ENCODE assay signal across 17 cellular contexts in the genomic region with DNA sequence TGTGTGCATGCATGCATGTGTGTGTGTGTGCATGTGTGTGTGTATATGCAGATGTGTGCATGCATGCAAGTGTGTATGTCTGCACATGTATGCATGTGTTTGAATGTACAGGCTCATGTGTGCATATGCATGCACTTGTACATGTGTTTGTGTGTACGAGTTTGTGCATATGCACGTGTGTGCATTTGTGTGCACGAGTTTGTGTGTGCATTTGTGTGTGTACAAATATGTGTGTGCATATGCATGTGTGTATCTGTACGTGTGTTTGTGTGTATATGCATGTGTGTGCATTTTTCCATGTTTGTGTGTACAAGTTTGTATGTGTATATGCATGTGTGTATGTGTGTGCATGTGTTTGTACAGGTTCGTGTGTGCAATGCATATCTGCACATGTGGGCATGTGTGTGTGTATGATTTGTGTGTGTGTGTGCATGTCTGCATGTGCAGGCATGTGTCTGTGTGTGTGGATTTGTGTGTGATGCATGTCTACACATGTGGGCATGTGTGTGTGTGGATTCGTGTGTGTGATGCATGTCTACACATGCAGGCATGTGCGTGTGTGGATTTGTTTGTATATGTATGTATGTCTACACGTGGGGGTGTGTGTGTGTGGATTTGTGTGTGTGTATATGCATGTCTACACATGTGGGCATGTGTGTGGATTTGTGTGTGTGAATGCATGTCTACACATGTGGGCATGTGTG. TPM values are rescaled to one million over a fixed set of nuclear protein-coding genes. Genes with fewer than 3 reads are reported as not detected.
DNase-seq lines count a peak whose midpoint lies in the region; ATAC-seq, FAIRE-seq and TF ChIP-seq lines count a peak whose summit lies in the region.
"Had no signal": no experiment of that assay in that cellular context is flagged by ENCODE, and none has a peak within 500 bp of the region (broad histone marks: within the 10 kb centered on the region; RNA-seq: fewer than 3 reads in every experiment).

No MANE protein-coding gene starts in this region.

- CTCF ChIA-PET in HepG2 (lab: Yijun Ruan, JAX; ENCODE audit: low intra/inter-chr PET ratio, low total read pairs) = no interaction called here

- TF ChIP-seq POLR2A in HepG2 (IDR thresholded peaks at IDR 0.05; ENCODE audit: insufficient read depth in 1 of 2, low read depth in 2 of 2, low read length in 2 of 2) = no peak
- no peak for TF ChIP-seq POLR2A in right lobe of liver (IDR thresholded peaks at IDR 0.05)
- no peak for TF ChIP-seq POLR2A in sigmoid colon (IDR thresholded peaks at IDR 0.05)

- ATAC-seq in HepG2 = no peak
- no peak for ATAC-seq in right lobe of liver

- H2AFZ ChIP-seq in HepG2 (ENCODE audit: low read length) = no peak overlapping the region
- H2AFZ ChIP-seq: GM23248 had no signal

- no peaks in the 10 kb centered on the region for H3K4me1 Mint-ChIP-seq in progenitor cell of endocrine pancreas (ENCODE audit: low read depth)

- TF ChIP-seq CTCF in HepG2 (CRISPR knock-in tag; IDR thresholded peaks at IDR 0.05) (no peak), right lobe of liver (IDR thresholded peaks at IDR 0.05) (no peak), kidney (IDR thresholded peaks at IDR 0.05; ENCODE audit: borderline replicate concordance, extremely low read depth, insufficient read depth) (no peak), progenitor cell of endocrine pancreas (IDR thresholded peaks at IDR 0.05; ENCODE audit: unreplicated experiment) (no peak), GM20000 (IDR thresholded peaks at IDR 0.05; ENCODE audit: extremely low read depth, missing control alignments) (no peak), sigmoid colon (IDR thresholded peaks at IDR 0.05) (no peak)

- in situ Hi-C loops in HepG2 (cut with HindIII; ENCODE audit: extremely low pct_ligation_motif_present, low pct_unique_long_range_greater_than_20kb) = no loop called here

- H3K4me3 ChIP-seq in HepG2 (replicated peaks in 1 of 3; ENCODE audit: insufficient read depth in 1 of 3, low read depth in 2 of 3, low read length in 3 of 3) (no peak overlapping the region), right lobe of liver (no peak overlapping the region), kidney (ENCODE audit: low read length in 2 of 2) (no peak overlapping the region), sigmoid colon (no peak overlapping the region)
- H3K4me3 ChIP-seq: GM23248 had no signal

- no TSS peak for BruUV-seq in HepG2 (replicated peaks; lab: Mats Ljungman, UMichigan)

- POLR2A ChIA-PET in HepG2 (lab: Yijun Ruan, JAX) = no interaction called here

- no peaks in the 10 kb centered on the region for H3K79me2 ChIP-seq in HepG2 (ENCODE audit: insufficient read depth, low read length)

- H3K4me1 ChIP-seq in HepG2 (ENCODE audit: insufficient read depth, low read length) = no peaks in the 10 kb centered on the region
- no peaks in the 10 kb centered on the region for H3K4me1 ChIP-seq in right lobe of liver
- H3K4me1 ChIP-seq in kidney (ENCODE audit: control insufficient read depth in 1 of 2, insufficient read depth in 1 of 2, low read depth in 1 of 2, low read length in 2 of 2) = no peaks in the 10 kb centered on the region
- H3K4me1 ChIP-seq in sigmoid colon = no peaks in the 10 kb centered on the region

- H4K20me1 ChIP-seq in HepG2 (ENCODE audit: insufficient read depth, low read length) = no peaks in the 10 kb centered on the region

- intact Hi-C loops in HepG2 (cut with micrococcal nuclease; ENCODE audit: unreplicated experiment) = no loop called here
- intact Hi-C loops in right lobe of liver (cut with DNase I) = no loop called here
- intact Hi-C loops in kidney (cut with DNase I) = no loop called here
- intact Hi-C loops in sigmoid colon (cut with DNase I) = no loop called here

- H3K36me3 Mint-ChIP-seq in progenitor cell of endocrine pancreas (ENCODE audit: insufficient read depth) = peaks cover 7% of the 10 kb centered on the region

- no peaks in the 10 kb centered on the region for H3K9me3 Mint-ChIP-seq in progenitor cell of endocrine pancreas (ENCODE audit: low read depth)
- H3K9me3 Mint-ChIP-seq: CD4-positive, alpha-beta T cell had no signal

- TF ChIP-seq RAD21 in HepG2 (CRISPR knock-in tag; IDR thresholded peaks at IDR 0.05) = no peak

- H3K36me3 ChIP-seq in HepG2 (replicated peaks in 1 of 2; ENCODE audit: control insufficient read depth in 1 of 2, insufficient read depth in 2 of 2, low read length in 2 of 2) = no peaks in the 10 kb centered on the region
- H3K36me3 ChIP-seq in right lobe of liver = no peaks in the 10 kb centered on the region
- no peaks in the 10 kb centered on the region for H3K36me3 ChIP-seq in kidney (ENCODE audit: control insufficient read depth in 1 of 2, insufficient read depth in 2 of 2, low read length in 2 of 2)
- H3K36me3 ChIP-seq in sigmoid colon = no peaks in the 10 kb centered on the region

- TF ChIP-seq EP300 in HepG2 (IDR thresholded peaks at IDR 0.05; ENCODE audit: low read depth in 2 of 2, low read length in 2 of 2) (no peak), HepG2 (CRISPR knock-in tag; IDR thresholded peaks at IDR 0.05; ENCODE audit: borderline replicate concordance) (no peak), sigmoid colon (IDR thresholded peaks at IDR 0.05) (no peak)

- no peaks in the 10 kb centered on the region for H3K27me3 Mint-ChIP-seq in progenitor cell of endocrine pancreas

- H3K9ac ChIP-seq in HepG2 (ENCODE audit: insufficient read depth, low read depth, low read length) (no peak overlapping the region), kidney (ENCODE audit: low read length in 2 of 2) (no peak overlapping the region)
- H3K9ac ChIP-seq: GM23248 had no signal

- H3K27me3 ChIP-seq in HepG2 (ENCODE audit: control insufficient read depth in 1 of 2, insufficient read depth in 2 of 2, low read length in 2 of 2) (peaks cover 2% of the 10 kb centered on the region in 2 experiments; a peak in 2 of 5 replicates), right lobe of liver (no peaks in the 10 kb centered on the region), sigmoid colon (no peaks in the 10 kb centered on the region)

- H3K9me3 ChIP-seq in HepG2 (ENCODE audit: low read length) (no peaks in the 10 kb centered on the region), right lobe of liver (no peaks in the 10 kb centered on the region), kidney (ENCODE audit: control insufficient read depth in 1 of 2, low read length in 2 of 2) (no peaks in the 10 kb centered on the region), sigmoid colon (no peaks in the 10 kb centered on the region)

- 13% methylated on average over 8 of the region's 8 CpGs for WGBS in HepG2 (ENCODE audit: low lambda C conversion rate)
- WGBS in right lobe of liver (ENCODE audit: insufficient coverage, low coverage, low lambda C conversion rate, missing lambda C conversion rate) = 75% methylated on average over 8 of the region's 8 CpGs
- 78 to 85% methylated on average over 8 of the region's 8 CpGs for WGBS in sigmoid colon, 2 donors

- H3K27ac ChIP-seq in HepG2 (ENCODE audit: extremely low read length, insufficient read depth, low read length) = no peak overlapping the region
- no peak overlapping the region for H3K27ac ChIP-seq in right lobe of liver
- H3K27ac ChIP-seq in kidney (ENCODE audit: low read depth in 2 of 2, low read length in 2 of 2) = no peak overlapping the region
- H3K27ac ChIP-seq in sigmoid colon = no peak overlapping the region
- H3K27ac ChIP-seq: GM23248 had no signal

- no peak for DNase-seq in HepG2 (ENCODE audit: low spot score)
- no peak for DNase-seq in right lobe of liver
- peak; percentile 3 for DNase-seq in kidney
- no peak for DNase-seq in progenitor cell of endocrine pancreas (ENCODE audit: low spot score, unreplicated experiment)
- no peak for DNase-seq in GM20000 (ENCODE audit: low spot score)
- DNase-seq in sigmoid colon = no peak
- no peak for DNase-seq in activated CD4-positive, alpha-beta T cell treated with anti-CD3 and anti-CD28 coated beads, Interleukin-2, amount 50 U/mL, for 1 hour
- DNase-seq: ACHN; C1 segment of cervical spinal cord; Calu3; CD4-positive, alpha-beta T cell; DMS 273 treated with DMSO at 0.1 percent for 48 hours; GM23248; H9; HFFc6 had no signal

- H3K4me3 Mint-ChIP-seq in progenitor cell of endocrine pancreas (ENCODE audit: low read depth) = no peak overlapping the region
- H3K4me3 Mint-ChIP-seq: CD4-positive, alpha-beta T cell; H9; HFFc6 had no signal

- no peak for FAIRE-seq in HepG2 (lab: Jason Lieb, UNC)
- FAIRE-seq in kidney (lab: Jason Lieb, UNC) = no peak
- FAIRE-seq: GM18507 had no signal

- H3K4me2 ChIP-seq in HepG2 (ENCODE audit: low read depth, low read length) = no peak overlapping the region

- peak overlapping the region; percentile 65 for H3K27ac Mint-ChIP-seq in progenitor cell of endocrine pancreas
- H3K27ac Mint-ChIP-seq: CD4-positive, alpha-beta T cell; H9; HFFc6 had no signal

RNA-seq across cellular contexts. Expression of a gene that starts 57.1 kb away (rescaled TPM):
- total RNA-seq in HepG2 (2016; rRNA removed; fragmentation: Illumina TruSeq; extraction: Trizol) (not detected in 2 replicates), right lobe of liver (under 1 TPM; 0.07 to 0.62 (median 0.28) TPM), kidney (3.2 TPM), progenitor cell of endocrine pancreas (not detected in 2 replicates), sigmoid colon (1 to 10 TPM; 1.8 to 3.9 (median 1.9) TPM)
- not detected in 2 replicates for total RNA-seq in HepG2 (2016; cell fraction: cytosol; rRNA removed; fragmentation: Illumina TruSeq; extraction: Trizol; ENCODE audit: low read depth)
- total RNA-seq in HepG2 (2016; cell fraction: insoluble cytoplasmic fraction; rRNA removed; fragmentation: Illumina TruSeq; extraction: Trizol) = not detected in 2 replicates
- total RNA-seq in HepG2 (2016; cell fraction: membrane; rRNA removed; fragmentation: Illumina TruSeq; extraction: Trizol) = not detected in 2 replicates
- total RNA-seq in HepG2 (2016; cell fraction: nucleus; rRNA removed; fragmentation: Illumina TruSeq; extraction: Trizol) = not detected in 2 replicates
- polyA plus RNA-seq in HepG2 (2011; rRNA removed) (not detected in 2 replicates), kidney (ENCODE audit: insufficient read depth, low read depth, low replicate concordance) (1.4 TPM), sigmoid colon (1 to 10 TPM in 2 of 3 donors, under 1 TPM in 1; 0.69 to 3.5 (median 2.4) TPM)
- not detected in 2 replicates for polyA plus RNA-seq in HepG2 (2011; cell fraction: cytosol; rRNA removed)
- polyA plus RNA-seq in HepG2 (2011; cell fraction: nucleus; rRNA removed) = not detected in 2 replicates
- not detected in 2 replicates for polyA plus RNA-seq in HepG2 (2012)
- not detected in 2 replicates for polyA plus RNA-seq in HepG2 (2016; cell fraction: cytosol; fragmentation: Illumina TruSeq; extraction: Trizol; ENCODE audit: low read depth)
- not detected in 2 replicates for polyA plus RNA-seq in HepG2 (2016; cell fraction: insoluble cytoplasmic fraction; fragmentation: Illumina TruSeq; extraction: Trizol; ENCODE audit: low read depth)
- polyA plus RNA-seq in HepG2 (2016; cell fraction: membrane; fragmentation: Illumina TruSeq; extraction: Trizol; ENCODE audit: low read depth) = not detected in 2 replicates
- not detected in 2 replicates for polyA plus RNA-seq in HepG2 (2016; cell fraction: nucleus; fragmentation: Illumina TruSeq; extraction: Trizol; ENCODE audit: insufficient read depth, low read depth)
- 0.05 TPM in 1 of 2 replicates, not detected in the other for polyA minus RNA-seq in HepG2 (2011; rRNA and poly(A)+ RNA removed; ENCODE audit: low replicate concordance)
- not detected in 2 replicates for polyA minus RNA-seq in HepG2 (2011; cell fraction: cytosol; rRNA and poly(A)+ RNA removed)
- polyA minus RNA-seq in HepG2 (2011; cell fraction: nucleus; rRNA and poly(A)+ RNA removed) = not detected in 2 replicates
- total RNA-seq: A172; Calu3; CD4-positive, alpha-beta T cell; GM23248; H9; HFFc6 had no signal
- polyA plus RNA-seq: GM23248 had no signal
